2 cellular contexts compared by ENCODE assay signal in the genomic region with DNA sequence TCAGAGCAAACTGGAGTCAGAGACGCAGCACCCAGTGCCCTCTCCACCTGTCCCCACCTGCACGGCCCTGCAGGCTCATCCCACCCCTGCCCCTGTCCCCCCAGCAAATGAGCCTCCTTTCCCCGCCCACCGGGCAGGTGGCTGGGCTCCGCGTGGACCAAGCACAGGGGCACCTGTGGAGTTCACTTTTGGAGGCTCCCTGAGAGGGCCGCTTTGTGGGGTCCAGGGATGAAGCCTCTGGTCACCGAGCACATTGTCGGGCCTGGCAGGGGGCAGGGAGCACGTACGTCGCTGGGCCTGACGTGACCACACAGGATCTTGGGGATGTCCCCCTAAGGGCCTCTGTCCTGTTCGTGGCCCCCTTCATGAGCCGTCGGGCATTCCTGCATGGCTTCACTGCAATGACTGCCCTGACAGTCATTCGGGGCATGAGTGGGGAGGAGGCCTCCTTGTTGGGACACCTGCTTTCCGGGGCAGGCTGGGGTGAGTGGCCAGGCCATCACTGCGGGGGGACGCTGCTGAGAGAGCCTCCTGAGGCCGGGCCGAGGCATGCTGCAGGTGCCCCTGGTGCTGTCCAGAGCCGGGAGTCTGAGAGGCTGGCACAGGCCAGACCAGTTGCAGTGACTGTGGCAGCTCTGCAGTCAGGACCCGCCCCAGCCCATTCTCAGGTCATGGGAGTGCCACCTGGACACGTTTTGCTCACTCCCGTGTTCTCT.
TF ChIP-seq lines count a peak whose summit lies in the region.

No MANE protein-coding gene starts in this region.

TF ChIP-seq in IMR-90, 13 proteins besides CTCF, POLR2A, EP300 and RAD21:
- TF ChIP-seq USF2 (IDR thresholded peaks at IDR 0.05; ENCODE audit: low read depth, low read length) = no peak
- TF ChIP-seq MAFK (IDR thresholded peaks at IDR 0.05; ENCODE audit: low read depth, low read length) = no peak
- TF ChIP-seq MAZ (IDR thresholded peaks at IDR 0.05; ENCODE audit: borderline replicate concordance, low read depth, low read length) = no peak
- no peak for TF ChIP-seq NFE2L2 (IDR thresholded peaks at IDR 0.05; ENCODE audit: low read depth, low read length)
- TF ChIP-seq RCOR1 (IDR thresholded peaks at IDR 0.05; ENCODE audit: insufficient replicate concordance, low read length) = no peak
- no peak for TF ChIP-seq FOS (IDR thresholded peaks at IDR 0.05; ENCODE audit: low read depth, low read length)
- no peak for TF ChIP-seq SMC3 (IDR thresholded peaks at IDR 0.05; ENCODE audit: low read depth, low read length)
- TF ChIP-seq CHD1 (IDR thresholded peaks at IDR 0.05; ENCODE audit: low read depth, low read length) = no peak

TF ChIP-seq in GM12891, 5 proteins besides CTCF, POLR2A, EP300 and RAD21:
- TF ChIP-seq TAF1 (IDR thresholded peaks at IDR 0.05; ENCODE audit: low read depth, low read length) (no peak), SPI1 (IDR thresholded peaks at IDR 0.05; ENCODE audit: low read depth, low read length) (no peak), POU2F2 (IDR thresholded peaks at IDR 0.05; ENCODE audit: low read depth, low read length) (no peak), PAX5 (IDR thresholded peaks at IDR 0.05; ENCODE audit: insufficient read depth, low read length, severe bottlenecking) (no peak), POLR2AphosphoS5 (IDR thresholded peaks at IDR 0.05; ENCODE audit: low read depth, low read length) (no peak)
